Comparison of ENCODE assay signal across 9 cellular contexts in genomic region chr2:145006957-145007672, GRCh38.
DNase-seq lines count a peak whose midpoint lies in the region; ATAC-seq and TF ChIP-seq lines count a peak whose summit lies in the region.
"Had no signal": no experiment of that assay in that cellular context is flagged by ENCODE, and none has a peak within 500 bp of the region (broad histone marks: within the 10 kb centered on the region; RNA-seq: fewer than 3 reads in every experiment).

No MANE protein-coding gene starts in this region.

- H3K27ac ChIP-seq in body of pancreas, result no peak overlapping the region
- peak overlapping the region; percentile 56 to 68 for H3K27ac ChIP-seq in right atrium auricular region
- H3K27ac ChIP-seq in tibial nerve, result peak overlapping the region in 3 of 4 donors; percentile 47 to 79 (median 73)

- TF ChIP-seq EP300 in tibial nerve (IDR thresholded peaks at IDR 0.05), result peak in 1 of 2 donors; percentile 57

- ATAC-seq in body of pancreas (peak; percentile 33), esophagus mucosa (no peak), GM19452 (IDR thresholded peaks at IDR 0.05; ENCODE audit: unreplicated experiment) (no peak)

- H3K4me3 ChIP-seq in body of pancreas (no peak overlapping the region), right atrium auricular region (peak overlapping the region in 1 of 2 donors; percentile 16), tibial nerve (peak overlapping the region in 1 of 4 donors; percentile 2)

- no peaks in the 10 kb centered on the region for H3K4me1 ChIP-seq in body of pancreas
- H3K4me1 ChIP-seq in right atrium auricular region, result peaks cover 0 to 11% of the 10 kb centered on the region in 2 donors
- H3K4me1 ChIP-seq in tibial nerve, result peaks cover 0 to 18% (median 3%) of the 10 kb centered on the region in 4 donors

- no peaks in the 10 kb centered on the region for H3K27me3 ChIP-seq in body of pancreas
- H3K27me3 ChIP-seq in right atrium auricular region, result no peaks in the 10 kb centered on the region
- no peaks in the 10 kb centered on the region for H3K27me3 ChIP-seq in tibial nerve

- intact Hi-C loops in body of pancreas (cut with DNase I), result no loop called here

- no peak for TF ChIP-seq CTCF in body of pancreas (IDR thresholded peaks at IDR 0.05)
- TF ChIP-seq CTCF in right atrium auricular region (IDR thresholded peaks at IDR 0.05), result no peak
- TF ChIP-seq CTCF in tibial nerve (IDR thresholded peaks at IDR 0.05), result no peak

- DNase-seq in HPDE6-E6E7 (ENCODE audit: extremely low spot score) (peak; percentile 20), body of pancreas (peak in 3 of 4 donors; percentile 3 to 10 (median 6)), right atrium auricular region (ENCODE audit: low spot score) (peak; percentile 83), tibial nerve (ENCODE audit: low spot score in 2 of 2) (peak; percentile 35 to 50)
- no peak for DNase-seq in activated CD4-positive, CD25-positive, alpha-beta regulatory T cell treated with anti-CD3 and anti-CD28 coated beads, Interleukin-2, amount 50 U/mL, for 72 hours
- DNase-seq: NCI-H748 treated with DMSO at 0.1 percent for 48 hours, occipital lobe had no signal

- TF ChIP-seq POLR2A in body of pancreas (IDR thresholded peaks at IDR 0.05), result no peak
- no peak for TF ChIP-seq POLR2A in tibial nerve (IDR thresholded peaks at IDR 0.05)

- H3K9me3 ChIP-seq in body of pancreas, result no peaks in the 10 kb centered on the region
- H3K9me3 ChIP-seq in right atrium auricular region, result no peaks in the 10 kb centered on the region
- no peaks in the 10 kb centered on the region for H3K9me3 ChIP-seq in tibial nerve

- WGBS in body of pancreas, 2 donors, result 72 to 73% methylated on average over 12 of the region's 12 CpGs
- WGBS in tibial nerve, 2 donors, result 48 to 61% methylated on average over 12 of the region's 12 CpGs

- no peaks in the 10 kb centered on the region for H3K36me3 ChIP-seq in body of pancreas (replicated peaks in 1 of 2; ENCODE audit: insufficient read depth in 1 of 2, low read depth in 2 of 2)
- no peaks in the 10 kb centered on the region for H3K36me3 ChIP-seq in right atrium auricular region
- no peaks in the 10 kb centered on the region for H3K36me3 ChIP-seq in tibial nerve

Comparison
In these comparisons a context has a peak if more than half of its experiments do, and no peak if none do; other contexts are left out.
1. H3K27ac ChIP-seq: peak in right atrium auricular region (2 of 2) and tibial nerve (3 of 4); none in body of pancreas (0 of 4).